Comparison of ENCODE assay signal across 1 cellular context in the genomic region with DNA sequence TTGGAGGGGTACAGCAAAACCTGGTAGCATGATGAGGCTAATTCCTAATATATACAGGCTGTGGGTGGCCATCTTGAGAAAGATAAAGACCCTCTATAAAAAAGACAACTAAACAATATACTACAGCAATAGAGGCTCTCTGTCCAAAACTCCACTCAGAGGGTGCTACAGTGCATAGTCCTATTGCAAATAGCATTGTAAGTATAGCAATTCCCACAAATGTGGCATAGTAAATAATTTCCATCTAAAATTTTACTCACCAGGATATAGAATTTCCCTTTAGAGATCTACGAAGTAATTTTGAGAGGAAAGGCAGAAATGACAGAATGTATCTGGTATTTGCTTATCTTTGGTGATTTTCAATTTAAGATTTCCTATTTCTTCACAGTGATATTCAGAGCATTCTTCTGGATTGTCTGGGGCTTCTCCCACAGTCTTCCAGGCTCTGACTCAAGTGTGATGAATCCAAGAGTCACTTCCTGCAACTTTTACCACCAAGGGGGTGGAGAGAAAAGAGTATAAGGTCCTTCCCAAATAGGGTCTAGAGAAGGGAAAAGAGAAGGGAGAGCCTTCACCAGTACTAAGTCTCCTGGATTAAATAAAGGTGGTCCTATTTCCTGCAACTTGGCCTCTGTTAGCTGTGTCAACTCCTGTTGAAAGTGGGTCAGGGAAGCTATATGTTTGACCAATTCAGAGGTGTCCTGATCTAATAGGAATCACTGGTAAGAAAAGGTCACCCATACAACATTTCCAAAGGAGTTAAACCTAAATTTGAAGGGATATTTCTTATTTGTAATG.
TF ChIP-seq lines count a peak whose summit lies in the region.

No MANE protein-coding gene starts in this region.

TF ChIP-seq in WTC11, 78 proteins besides CTCF, POLR2A, EP300 and RAD21 (continued from another document):
- TF ChIP-seq ZNF263 (CRISPR knock-in tag; IDR thresholded peaks at IDR 0.05; ENCODE audit: low read depth) (no peak), OVOL2 (CRISPR knock-in tag; IDR thresholded peaks at IDR 0.05; ENCODE audit: borderline replicate concordance) (no peak), JUN (CRISPR knock-in tag; IDR thresholded peaks at IDR 0.05) (no peak), ZNF232 (CRISPR knock-in tag; IDR thresholded peaks at IDR 0.05) (no peak)
- TF ChIP-seq, protein P1, sequence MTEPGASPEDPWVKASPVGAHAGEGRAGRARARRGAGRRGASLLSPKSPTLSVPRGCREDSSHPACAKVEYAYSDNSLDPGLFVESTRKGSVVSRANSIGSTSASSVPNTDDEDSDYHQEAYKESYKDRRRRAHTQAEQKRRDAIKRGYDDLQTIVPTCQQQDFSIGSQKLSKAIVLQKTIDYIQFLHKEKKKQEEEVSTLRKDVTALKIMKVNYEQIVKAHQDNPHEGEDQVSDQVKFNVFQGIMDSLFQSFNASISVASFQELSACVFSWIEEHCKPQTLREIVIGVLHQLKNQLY (CRISPR knock-in tag; IDR thresholded peaks at IDR 0.05), result no peak
- TF ChIP-seq, protein P2, sequence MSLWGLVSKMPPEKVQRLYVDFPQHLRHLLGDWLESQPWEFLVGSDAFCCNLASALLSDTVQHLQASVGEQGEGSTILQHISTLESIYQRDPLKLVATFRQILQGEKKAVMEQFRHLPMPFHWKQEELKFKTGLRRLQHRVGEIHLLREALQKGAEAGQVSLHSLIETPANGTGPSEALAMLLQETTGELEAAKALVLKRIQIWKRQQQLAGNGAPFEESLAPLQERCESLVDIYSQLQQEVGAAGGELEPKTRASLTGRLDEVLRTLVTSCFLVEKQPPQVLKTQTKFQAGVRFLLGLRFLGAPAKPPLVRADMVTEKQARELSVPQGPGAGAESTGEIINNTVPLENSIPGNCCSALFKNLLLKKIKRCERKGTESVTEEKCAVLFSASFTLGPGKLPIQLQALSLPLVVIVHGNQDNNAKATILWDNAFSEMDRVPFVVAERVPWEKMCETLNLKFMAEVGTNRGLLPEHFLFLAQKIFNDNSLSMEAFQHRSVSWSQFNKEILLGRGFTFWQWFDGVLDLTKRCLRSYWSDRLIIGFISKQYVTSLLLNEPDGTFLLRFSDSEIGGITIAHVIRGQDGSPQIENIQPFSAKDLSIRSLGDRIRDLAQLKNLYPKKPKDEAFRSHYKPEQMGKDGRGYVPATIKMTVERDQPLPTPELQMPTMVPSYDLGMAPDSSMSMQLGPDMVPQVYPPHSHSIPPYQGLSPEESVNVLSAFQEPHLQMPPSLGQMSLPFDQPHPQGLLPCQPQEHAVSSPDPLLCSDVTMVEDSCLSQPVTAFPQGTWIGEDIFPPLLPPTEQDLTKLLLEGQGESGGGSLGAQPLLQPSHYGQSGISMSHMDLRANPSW (CRISPR knock-in tag; conservative IDR thresholded peaks at IDR 0.05; ENCODE audit: low read depth), result no peak
- TF ChIP-seq, protein P3, sequence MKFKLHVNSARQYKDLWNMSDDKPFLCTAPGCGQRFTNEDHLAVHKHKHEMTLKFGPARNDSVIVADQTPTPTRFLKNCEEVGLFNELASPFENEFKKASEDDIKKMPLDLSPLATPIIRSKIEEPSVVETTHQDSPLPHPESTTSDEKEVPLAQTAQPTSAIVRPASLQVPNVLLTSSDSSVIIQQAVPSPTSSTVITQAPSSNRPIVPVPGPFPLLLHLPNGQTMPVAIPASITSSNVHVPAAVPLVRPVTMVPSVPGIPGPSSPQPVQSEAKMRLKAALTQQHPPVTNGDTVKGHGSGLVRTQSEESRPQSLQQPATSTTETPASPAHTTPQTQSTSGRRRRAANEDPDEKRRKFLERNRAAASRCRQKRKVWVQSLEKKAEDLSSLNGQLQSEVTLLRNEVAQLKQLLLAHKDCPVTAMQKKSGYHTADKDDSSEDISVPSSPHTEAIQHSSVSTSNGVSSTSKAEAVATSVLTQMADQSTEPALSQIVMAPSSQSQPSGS (CRISPR knock-in tag; IDR thresholded peaks at IDR 0.05; ENCODE audit: borderline replicate concordance, low read depth), result no peak
- TF ChIP-seq, protein P4, sequence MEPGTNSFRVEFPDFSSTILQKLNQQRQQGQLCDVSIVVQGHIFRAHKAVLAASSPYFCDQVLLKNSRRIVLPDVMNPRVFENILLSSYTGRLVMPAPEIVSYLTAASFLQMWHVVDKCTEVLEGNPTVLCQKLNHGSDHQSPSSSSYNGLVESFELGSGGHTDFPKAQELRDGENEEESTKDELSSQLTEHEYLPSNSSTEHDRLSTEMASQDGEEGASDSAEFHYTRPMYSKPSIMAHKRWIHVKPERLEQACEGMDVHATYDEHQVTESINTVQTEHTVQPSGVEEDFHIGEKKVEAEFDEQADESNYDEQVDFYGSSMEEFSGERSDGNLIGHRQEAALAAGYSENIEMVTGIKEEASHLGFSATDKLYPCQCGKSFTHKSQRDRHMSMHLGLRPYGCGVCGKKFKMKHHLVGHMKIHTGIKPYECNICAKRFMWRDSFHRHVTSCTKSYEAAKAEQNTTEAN (CRISPR knock-in tag; IDR thresholded peaks at IDR 0.05), result no peak
